ENCODE assay signal across 28 cellular contexts in the genomic region with DNA sequence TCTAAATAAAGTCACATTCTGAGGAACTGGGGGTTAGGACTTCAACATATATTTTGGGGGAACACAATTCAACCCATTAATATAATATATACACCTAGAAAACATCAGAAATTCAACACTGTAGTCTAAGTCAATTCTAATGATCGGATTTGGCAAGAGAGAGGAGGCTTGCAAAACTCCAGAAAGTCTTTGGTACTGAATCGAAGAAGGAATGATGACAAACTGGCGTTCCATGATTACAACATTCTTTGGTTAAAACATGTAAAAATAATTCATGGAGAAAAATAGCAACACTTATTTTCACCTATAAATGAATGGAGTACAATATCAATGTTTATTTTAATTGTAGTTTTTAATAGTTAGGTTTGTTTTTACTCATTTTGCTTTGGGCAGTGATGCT.
DNase-seq lines count a peak whose midpoint lies in the region; ATAC-seq and TF ChIP-seq lines count a peak whose summit lies in the region.
"Had no signal": no experiment of that assay in that cellular context is flagged by ENCODE, and none has a peak within 500 bp of the region (broad histone marks: within the 10 kb centered on the region; RNA-seq: fewer than 3 reads in every experiment).

No MANE protein-coding gene starts in this region.

- H3K27ac ChIP-seq in tibial artery: peak overlapping the region; percentile 4 to 32
- H3K27ac ChIP-seq: left lung, Peyer's patch, WERI-Rb-1 had no signal

- no peaks in the 10 kb centered on the region for H3K36me3 ChIP-seq in tibial artery
- H3K36me3 ChIP-seq: left lung, Peyer's patch, WERI-Rb-1 had no signal

- peak; percentile 45 for DNase-seq in HCEC 1CT
- peak; percentile 26 to 61 for DNase-seq in cardiac fibroblast (ENCODE audit: low read depth in 2 of 2)
- DNase-seq in fibroblast of the aortic adventitia (ENCODE audit: low read depth): peak; percentile 75
- no peak for DNase-seq in tibial artery
- no peak for DNase-seq in NCI-H2227 treated with DMSO at 0.1 percent for 48 hours (lab: John Stamatoyannopoulos, UW)
- DNase-seq in activated gamma-delta T cell treated with Interleukin-2 at 50 U/mL for 16 hours: no peak
- DNase-seq: activated CD4-positive, alpha-beta T cell treated with anti-CD3 and anti-CD28 coated beads, Interleukin-2, amount 10 ng/mL, durations not matched to agents 24 days and 14 days; activated effector memory CD4-positive, alpha-beta T cell treated with anti-CD3 and anti-CD28 coated beads, Interleukin-2, amount 50 U/mL, for 16 hours; activated T-cell treated with anti-CD3 and anti-CD28 coated beads, Interleukin-2, amount 50 U/mL, for 1 hour; CD4-positive, CD25-positive, alpha-beta regulatory T cell; cerebellar nuclear complex; effector CD4-positive, alpha-beta T cell; Kasumi-1; left lung; naive thymus-derived CD8-positive, alpha-beta T cell; NCI-H1048; NCI-H2171; NCI-H526; occipital lobe; Peyer's patch; SIG-M5; stimulated activated CD4-positive, alpha-beta T cell treated with anti-CD3 and anti-CD28 coated beads, Interleukin-2, amount 100 ng/mL, for 24 hours; SW 1271; T-helper 9 cell; WERI-Rb-1 had no signal

- H3K4me1 ChIP-seq in tibial artery: peaks cover 0 to 73% (median 34%) of the 10 kb centered on the region in 4 donors

- no peaks in the 10 kb centered on the region for H3K9me3 ChIP-seq in tibial artery
- H3K9me3 ChIP-seq: left lung, Peyer's patch had no signal

- TF ChIP-seq CTCF in cardiac fibroblast (IDR thresholded peaks at IDR 0.05; ENCODE audit: low read depth, low read length) (no peak), fibroblast of the aortic adventitia (IDR thresholded peaks at IDR 0.05; ENCODE audit: insufficient read depth, low read length) (no peak), tibial artery (IDR thresholded peaks at IDR 0.05) (no peak)

- no peak for ATAC-seq in HG03175 (IDR thresholded peaks at IDR 0.05; ENCODE audit: unreplicated experiment)
- ATAC-seq: GM23338; left lung; naive thymus-derived CD8-positive, alpha-beta T cell had no signal

- H3K4me3 ChIP-seq in cardiac fibroblast (replicated peaks in 1 of 2; ENCODE audit: low read depth in 2 of 2, low read length in 2 of 2) (no peak overlapping the region), fibroblast of the aortic adventitia (ENCODE audit: low read depth, low read length) (no peak overlapping the region), tibial artery (no peak overlapping the region)
- H3K4me3 ChIP-seq: GM12878, GM23338, left lung, Peyer's patch had no signal

- intact Hi-C loops in tibial artery (cut with DNase I; ENCODE audit: low total_unique reads): loop anchor here (10.0 kb wide), 1 partner anchor 50 kb away; no protein-coding TSS in a partner anchor

- no peaks in the 10 kb centered on the region for H3K27me3 ChIP-seq in tibial artery
- H3K27me3 ChIP-seq: left lung, Peyer's patch had no signal

Comparison
In these comparisons a context has a peak if more than half of its experiments do, and no peak if none do; other contexts are left out.
1. DNase-seq: peak in HCEC 1CT (single experiment), cardiac fibroblast (2 of 2) and fibroblast of the aortic adventitia (single experiment); none in tibial artery (0 of 2), NCI-H2227 treated with DMSO at 0.1 percent for 48 hours (single experiment) and activated gamma-delta T cell treated with Interleukin-2 at 50 U/mL for 16 hours (single experiment).